11 cellular contexts compared by ENCODE assay signal in the genomic region with DNA sequence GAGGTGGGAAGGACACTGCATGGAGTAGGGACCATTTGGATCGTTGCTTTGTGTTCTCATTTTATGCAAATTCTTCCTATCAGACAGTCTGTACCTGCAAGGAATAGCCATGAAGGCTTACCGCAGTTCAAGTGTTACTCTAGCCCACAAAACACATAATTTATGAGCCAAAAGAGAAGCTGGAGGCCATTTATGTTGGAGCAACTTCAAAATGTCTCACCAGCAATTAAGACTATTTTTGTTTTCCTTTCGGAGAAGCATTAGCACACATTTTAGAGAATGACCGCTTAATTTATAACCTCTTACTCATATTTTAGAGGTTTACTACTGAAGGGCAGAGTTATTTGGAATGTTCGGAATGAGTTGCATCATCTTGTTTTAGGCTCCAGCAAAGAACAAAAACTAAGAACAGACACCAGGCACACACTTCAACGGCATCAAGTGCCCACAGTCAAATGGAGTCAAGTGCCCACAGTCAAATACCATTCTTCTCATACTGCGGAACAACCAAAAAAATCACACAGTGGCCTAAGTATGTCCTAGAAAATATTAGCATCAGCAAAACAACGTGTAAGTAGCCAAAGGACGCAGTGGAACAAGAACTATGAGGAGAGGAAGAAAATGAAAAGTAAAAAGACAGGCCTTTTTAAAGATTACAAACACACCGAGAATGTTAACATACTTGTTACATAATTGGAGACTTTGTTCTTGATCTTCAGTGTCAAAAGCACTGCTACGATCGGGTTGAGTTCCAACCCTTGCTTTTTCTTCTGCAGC. TPM values are rescaled to one million over a fixed set of nuclear protein-coding genes. Genes with fewer than 3 reads are reported as not detected.
A peak's percentile ranks its signal among the peaks of the same experiment; 100 is the strongest.
DNase-seq lines count a peak whose midpoint lies in the region; ATAC-seq and TF ChIP-seq lines count a peak whose summit lies in the region.
"Had no signal": no experiment of that assay in that cellular context is flagged by ENCODE, and none has a peak within 500 bp of the region (broad histone marks: within the 10 kb centered on the region; RNA-seq: fewer than 3 reads in every experiment).

No MANE protein-coding gene starts in this region.

- H3K23ac ChIP-seq in IMR-90 (ENCODE audit: low read depth, low read length), result no peak overlapping the region

- H3K36me3 Mint-ChIP-seq in activated T-cell treated with anti-CD3 and anti-CD28 coated beads, Interleukin-2, amount 50 U/mL, for 4 hours (ENCODE audit: insufficient read depth), result no peaks in the 10 kb centered on the region
- H3K36me3 Mint-ChIP-seq: activated naive CD8-positive, alpha-beta T cell treated with anti-CD3 and anti-CD28 coated beads, Interleukin-2, amount 10 ng/mL, durations not matched to agents 7 days and 5 days; CD8-positive, alpha-beta memory T cell had no signal

- no peak overlapping the region for H3K56ac ChIP-seq in IMR-90 (ENCODE audit: extremely low read depth, insufficient read depth, low read length)

- BruUV-seq in IMR-90 (replicated peaks; lab: Mats Ljungman, UMichigan), result no TSS peak

- in situ Hi-C loops in IMR-90 (cut with MboI; ENCODE audit: low sequenced_read_pairs), result loop anchor here (25.0 kb wide), 2 partner anchors 403 to 928 kb away; no protein-coding TSS in a partner anchor

- H3K4me1 Mint-ChIP-seq in activated T-cell treated with anti-CD3 and anti-CD28 coated beads, Interleukin-2, amount 50 U/mL, for 4 hours (ENCODE audit: low read depth), result no peaks in the 10 kb centered on the region
- H3K4me1 Mint-ChIP-seq: activated naive CD8-positive, alpha-beta T cell treated with anti-CD3 and anti-CD28 coated beads, Interleukin-2, amount 10 ng/mL, durations not matched to agents 7 days and 5 days; CD8-positive, alpha-beta memory T cell had no signal

- no peaks in the 10 kb centered on the region for H3K9me3 Mint-ChIP-seq in activated T-cell treated with anti-CD3 and anti-CD28 coated beads, Interleukin-2, amount 50 U/mL, for 4 hours

- no peak overlapping the region for H4K5ac ChIP-seq in IMR-90 (ENCODE audit: low read depth, low read length)

- no peaks in the 10 kb centered on the region for H4K20me1 ChIP-seq in IMR-90 (ENCODE audit: insufficient read depth, low read length)

- H2BK5ac ChIP-seq in IMR-90 (ENCODE audit: low read depth, low read length, poor library complexity, severe bottlenecking), result no peak overlapping the region

- no peak overlapping the region for H2AFZ ChIP-seq in IMR-90 (replicated peaks; ENCODE audit: low read length, poor library complexity)

- no peak for TF ChIP-seq RAD21 in IMR-90 (IDR thresholded peaks at IDR 0.05; ENCODE audit: low read length)

- POLR2A ChIA-PET in AG04450 (lab: Yijun Ruan, JAX) (no interaction called here), IMR-90 (lab: Charles Lee; ENCODE audit: unreplicated experiment) (interaction anchor here (0.6 kb wide), 1 partner anchor 469 kb away, joined by 4 read pairs; no protein-coding TSS in a partner anchor)

- no peak overlapping the region for H3K18ac ChIP-seq in IMR-90 (ENCODE audit: low read depth, low read length)

- no peaks in the 10 kb centered on the region for H3K36me3 ChIP-seq in IMR-90 (ENCODE audit: control insufficient read depth, insufficient read depth, low read length)
- H3K36me3 ChIP-seq in mesodermal cell (ENCODE audit: control insufficient read depth, insufficient read depth, low read length), result no peaks in the 10 kb centered on the region
- no peaks in the 10 kb centered on the region for H3K36me3 ChIP-seq in stomach

- intact Hi-C loops in IMR-90 (cut with micrococcal nuclease), result no loop called here
- intact Hi-C loops in stomach (cut with DNase I; ENCODE audit: low total_unique reads), result no loop called here

- peak; percentile 53 for ATAC-seq in IMR-90 (ENCODE audit: low read depth)
- ATAC-seq in esophagus mucosa, result no peak
- ATAC-seq in activated T-cell treated with anti-CD3 and anti-CD28 coated beads, Interleukin-2, amount 50 U/mL, for 4 hours, result no peak

- no peak overlapping the region for H3K9ac ChIP-seq in IMR-90 (ENCODE audit: low read depth, low read length)

- H3K27me3 Mint-ChIP-seq in activated T-cell treated with anti-CD3 and anti-CD28 coated beads, Interleukin-2, amount 50 U/mL, for 4 hours (ENCODE audit: low read depth), result peaks cover 8% of the 10 kb centered on the region

- no peak overlapping the region for H2BK120ac ChIP-seq in IMR-90 (ENCODE audit: low read depth, low read length)

- H3K4me3 ChIP-seq in AG04450 (ENCODE audit: low read depth, low read length), result no peak overlapping the region
- H3K4me3 ChIP-seq in IMR-90 (ENCODE audit: insufficient read depth, low read depth, low read length), result no peak overlapping the region
- H3K4me3 ChIP-seq in mesodermal cell (ENCODE audit: extremely low read depth, insufficient read depth, low read length, poor library complexity, severe bottlenecking), result no peak overlapping the region
- no peak overlapping the region for H3K4me3 ChIP-seq in stomach

- H3K4me3 Mint-ChIP-seq in activated T-cell treated with anti-CD3 and anti-CD28 coated beads, Interleukin-2, amount 50 U/mL, for 4 hours, result no peak overlapping the region
- H3K4me3 Mint-ChIP-seq: activated naive CD8-positive, alpha-beta T cell treated with anti-CD3 and anti-CD28 coated beads, Interleukin-2, amount 10 ng/mL, durations not matched to agents 7 days and 5 days; CD8-positive, alpha-beta memory T cell had no signal

- H3K27me3 ChIP-seq in AG04450 (ENCODE audit: control insufficient read depth, insufficient read depth, low read length) (peaks cover 2% of the 10 kb centered on the region), IMR-90 (ENCODE audit: control insufficient read depth, insufficient read depth, low read length) (peaks cover 3% of the 10 kb centered on the region), stomach (no peaks in the 10 kb centered on the region)

- dilution Hi-C loops in IMR-90 (cut with HindIII; ENCODE audit: low sequenced_read_pairs, unreplicated experiment), result no loop called here

- CTCF ChIA-PET in AG04450 (lab: Charles Lee), result interaction anchor here (1.4 kb wide), 1 partner anchor 10 kb away, joined by 6 read pairs; no protein-coding TSS in a partner anchor
- CTCF ChIA-PET in IMR-90 (lab: Yijun Ruan, JAX), result no interaction called here

- WGBS in IMR-90 (ENCODE audit: extremely low coverage in 2 of 2, insufficient read length in 1 of 2), 2 experiments, result 20% methylated on average over 2 of the region's 12 CpGs; no CpG with 5 or more reads in 1 of the 2 experiments
- WGBS in mesodermal cell (ENCODE audit: insufficient coverage in 2 of 2), 2 experiments, result 84 to 90% methylated on average over 6 of the region's 12 CpGs
- WGBS in stomach, 5 donors, result 60 to 76% (median 68%) methylated on average over 12 of the region's 12 CpGs

- TF ChIP-seq CTCF in AG04450 (IDR thresholded peaks at IDR 0.05; ENCODE audit: low read depth, low read length) (no peak), IMR-90 (conservative IDR thresholded peaks at IDR 0.05; ENCODE audit: low read depth, low read length) (no peak), stomach (IDR thresholded peaks at IDR 0.05) (no peak)

- TF ChIP-seq EP300 in stomach (IDR thresholded peaks at IDR 0.05), result no peak

- H4K8ac ChIP-seq in IMR-90 (ENCODE audit: low read depth in 2 of 2, low read length in 2 of 2), result no peak overlapping the region

- no peaks in the 10 kb centered on the region for H3K9me1 ChIP-seq in IMR-90 (ENCODE audit: insufficient read depth, low read length)

- peak; percentile 18 for DNase-seq in AG04450 (ENCODE audit: low read depth, low spot score)
- peak; percentile 18 for DNase-seq in IMR-90
- DNase-seq in activated T-cell treated with anti-CD3 and anti-CD28 coated beads, Interleukin-2, amount 50 U/mL, for 4 hours, result no peak
- no peak for DNase-seq in NCI-H2171 treated with DMSO at 0.1 percent for 48 hours (lab: John Stamatoyannopoulos, UW)
- DNase-seq in stomach, result no peak
- DNase-seq: activated naive CD8-positive, alpha-beta T cell treated with anti-CD3 and anti-CD28 coated beads, Interleukin-2, amount 10 ng/mL, durations not matched to agents 7 days and 5 days; CD8-positive, alpha-beta memory T cell had no signal

- H2AK9ac ChIP-seq in IMR-90 (replicated peaks; ENCODE audit: low read depth, low read length, poor library complexity), result no peak overlapping the region

- peak overlapping the region; percentile 33 for H3K27ac ChIP-seq in AG04450 (ENCODE audit: low read depth, low read length)
- no peak overlapping the region for H3K27ac ChIP-seq in IMR-90 (ENCODE audit: insufficient read depth, low read length)
- peak overlapping the region; percentile 86 for H3K27ac ChIP-seq in cingulate gyrus (ENCODE audit: low read depth, low read length)
- H3K27ac ChIP-seq in mesodermal cell (ENCODE audit: low read depth, low read length, severe bottlenecking), result peak overlapping the region; percentile 17
- peak overlapping the region in 1 of 5 donors; percentile 19 for H3K27ac ChIP-seq in stomach
- H3K27ac ChIP-seq: VCaP had no signal

- H3K79me1 ChIP-seq in IMR-90 (ENCODE audit: low read depth in 1 of 2, low read length in 2 of 2), result no peaks in the 10 kb centered on the region

- H2BK20ac ChIP-seq in IMR-90 (ENCODE audit: low read depth, low read length), result no peak overlapping the region

- no peaks in the 10 kb centered on the region for H3K9me3 ChIP-seq in AG04450 (ENCODE audit: control insufficient read depth, insufficient read depth, low read length)
- H3K9me3 ChIP-seq in IMR-90 (ENCODE audit: control insufficient read depth, insufficient read depth, low read length), result no peaks in the 10 kb centered on the region
- H3K9me3 ChIP-seq in mesodermal cell (ENCODE audit: control insufficient read depth, low read length), result no peaks in the 10 kb centered on the region
- no peaks in the 10 kb centered on the region for H3K9me3 ChIP-seq in stomach

- peaks cover 1% of the 10 kb centered on the region; the same call in 1 of the 2 replicates for H3K4me1 ChIP-seq in IMR-90 (ENCODE audit: control insufficient read depth, insufficient read depth, low read length)
- peaks cover 9% of the 10 kb centered on the region for H3K4me1 ChIP-seq in mesodermal cell (ENCODE audit: control insufficient read depth, insufficient read depth, low read length, poor library complexity, severe bottlenecking)
- peaks cover 0 to 18% (median 9%) of the 10 kb centered on the region in 4 donors for H3K4me1 ChIP-seq in stomach

- H3K4ac ChIP-seq in IMR-90 (ENCODE audit: low read depth, low read length), result no peak overlapping the region

- no peak overlapping the region for H2BK15ac ChIP-seq in IMR-90 (ENCODE audit: low read depth, low read length)

- no peak overlapping the region for H4K91ac ChIP-seq in IMR-90 (ENCODE audit: insufficient read depth, low read depth, low read length)

- no peak overlapping the region for H2AK5ac ChIP-seq in IMR-90 (ENCODE audit: low read depth, low read length)

- no peak for TF ChIP-seq POLR2A in IMR-90 (IDR thresholded peaks at IDR 0.05; ENCODE audit: low read depth, low read length)
- TF ChIP-seq POLR2A in stomach (IDR thresholded peaks at IDR 0.05), result no peak

- H3K14ac ChIP-seq in IMR-90 (replicated peaks; ENCODE audit: low read depth, low read length), result no peak overlapping the region

- no peak overlapping the region for H3K4me2 ChIP-seq in IMR-90 (ENCODE audit: low read depth, low read length)

RNA-seq across cellular contexts. Expression of gene GOLGA8J, which starts 17.5 kb away (rescaled TPM):
- polyA plus RNA-seq in AG04450 (2011; rRNA removed) (not detected in 2 replicates), IMR-90 (2012; rRNA removed) (not detected in 2 replicates), stomach (not detected)
- polyA minus RNA-seq in AG04450 (2011; rRNA and poly(A)+ RNA removed), result not detected in 2 replicates
- total RNA-seq in IMR-90 (2012; rRNA removed) (under 0.01 TPM in 1 of 2 replicates, not detected in the other), esophagus mucosa (0.20 TPM), stomach (not detected)
- not detected in 2 replicates for polyA plus RNA-seq in IMR-90 (2012; cell fraction: cytosol; rRNA removed)
- polyA plus RNA-seq in IMR-90 (2012; cell fraction: nucleus; rRNA removed; ENCODE audit: low replicate concordance), result 0.07 and 0.13 TPM in 2 replicates
- not detected for polyA plus RNA-seq in mesodermal cell (2013, experiment 1 of 2)
- not detected for polyA plus RNA-seq in mesodermal cell (2013, experiment 2 of 2)
- total RNA-seq in activated T-cell treated with anti-CD3 and anti-CD28 coated beads, Interleukin-2, amount 50 U/mL, for 4 hours, result under 1 TPM in 1 of 3 donors, not detected in 2; 0.11 TPM
- polyA plus RNA-seq: CD8-positive, alpha-beta memory T cell had no signal

Comparison
In these comparisons a context has a peak if more than half of its experiments do, and no peak if none do; other contexts are left out.
1. DNase-seq: peak in AG04450 (single experiment) and IMR-90 (single experiment); none in activated T-cell treated with anti-CD3 and anti-CD28 coated beads, Interleukin-2, amount 50 U/mL, for 4 hours (single experiment), NCI-H2171 treated with DMSO at 0.1 percent for 48 hours (single experiment) and stomach (single experiment).